In the genomic region with DNA sequence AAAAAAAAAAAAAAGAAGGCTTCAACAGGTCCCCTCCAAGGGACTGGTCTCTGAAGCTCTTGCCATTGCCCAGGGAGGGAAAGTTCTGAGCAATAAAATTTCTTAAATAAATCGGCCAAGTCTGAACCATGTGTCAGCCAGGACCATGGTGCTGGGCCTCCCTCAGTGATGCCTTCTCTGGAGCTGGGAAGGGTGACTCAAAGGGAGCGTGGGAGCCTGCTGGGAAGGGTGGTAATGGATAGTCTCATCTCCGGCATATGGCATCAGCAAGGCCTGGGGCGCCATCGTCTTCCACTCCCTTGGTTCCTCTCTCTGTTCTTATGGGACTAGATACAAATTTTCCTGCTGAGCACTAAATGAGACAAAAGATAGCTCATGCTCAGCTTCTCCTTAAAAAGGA, we compare ENCODE assay signal across 2 cellular contexts.
TF ChIP-seq lines count a peak whose summit lies in the region.

No MANE protein-coding gene starts in this region.

TF ChIP-seq in HCT116, 20 proteins besides CTCF, POLR2A, EP300 and RAD21:
- TF ChIP-seq, protein P1, sequence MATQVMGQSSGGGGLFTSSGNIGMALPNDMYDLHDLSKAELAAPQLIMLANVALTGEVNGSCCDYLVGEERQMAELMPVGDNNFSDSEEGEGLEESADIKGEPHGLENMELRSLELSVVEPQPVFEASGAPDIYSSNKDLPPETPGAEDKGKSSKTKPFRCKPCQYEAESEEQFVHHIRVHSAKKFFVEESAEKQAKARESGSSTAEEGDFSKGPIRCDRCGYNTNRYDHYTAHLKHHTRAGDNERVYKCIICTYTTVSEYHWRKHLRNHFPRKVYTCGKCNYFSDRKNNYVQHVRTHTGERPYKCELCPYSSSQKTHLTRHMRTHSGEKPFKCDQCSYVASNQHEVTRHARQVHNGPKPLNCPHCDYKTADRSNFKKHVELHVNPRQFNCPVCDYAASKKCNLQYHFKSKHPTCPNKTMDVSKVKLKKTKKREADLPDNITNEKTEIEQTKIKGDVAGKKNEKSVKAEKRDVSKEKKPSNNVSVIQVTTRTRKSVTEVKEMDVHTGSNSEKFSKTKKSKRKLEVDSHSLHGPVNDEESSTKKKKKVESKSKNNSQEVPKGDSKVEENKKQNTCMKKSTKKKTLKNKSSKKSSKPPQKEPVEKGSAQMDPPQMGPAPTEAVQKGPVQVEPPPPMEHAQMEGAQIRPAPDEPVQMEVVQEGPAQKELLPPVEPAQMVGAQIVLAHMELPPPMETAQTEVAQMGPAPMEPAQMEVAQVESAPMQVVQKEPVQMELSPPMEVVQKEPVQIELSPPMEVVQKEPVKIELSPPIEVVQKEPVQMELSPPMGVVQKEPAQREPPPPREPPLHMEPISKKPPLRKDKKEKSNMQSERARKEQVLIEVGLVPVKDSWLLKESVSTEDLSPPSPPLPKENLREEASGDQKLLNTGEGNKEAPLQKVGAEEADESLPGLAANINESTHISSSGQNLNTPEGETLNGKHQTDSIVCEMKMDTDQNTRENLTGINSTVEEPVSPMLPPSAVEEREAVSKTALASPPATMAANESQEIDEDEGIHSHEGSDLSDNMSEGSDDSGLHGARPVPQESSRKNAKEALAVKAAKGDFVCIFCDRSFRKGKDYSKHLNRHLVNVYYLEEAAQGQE (IDR thresholded peaks at IDR 0.05; ENCODE audit: low read depth) = no peak
- TF ChIP-seq, protein P2, sequence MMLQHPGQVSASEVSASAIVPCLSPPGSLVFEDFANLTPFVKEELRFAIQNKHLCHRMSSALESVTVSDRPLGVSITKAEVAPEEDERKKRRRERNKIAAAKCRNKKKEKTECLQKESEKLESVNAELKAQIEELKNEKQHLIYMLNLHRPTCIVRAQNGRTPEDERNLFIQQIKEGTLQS (IDR thresholded peaks at IDR 0.05) = no peak
- no peak for TF ChIP-seq YY1 (IDR thresholded peaks at IDR 0.05; ENCODE audit: extremely low read depth, insufficient replicate concordance, low read depth, low read length)
- no peak for TF ChIP-seq ZNF274 (IDR thresholded peaks at IDR 0.05; ENCODE audit: low read depth, low read length)
- no peak for TF ChIP-seq EGR1 (IDR thresholded peaks at IDR 0.05; ENCODE audit: low read depth)
- TF ChIP-seq EZH2phosphoT487 (IDR thresholded peaks at IDR 0.05; ENCODE audit: borderline replicate concordance) = no peak
- TF ChIP-seq SRF (IDR thresholded peaks at IDR 0.05; ENCODE audit: low read depth) = no peak
- TF ChIP-seq, protein P3, sequence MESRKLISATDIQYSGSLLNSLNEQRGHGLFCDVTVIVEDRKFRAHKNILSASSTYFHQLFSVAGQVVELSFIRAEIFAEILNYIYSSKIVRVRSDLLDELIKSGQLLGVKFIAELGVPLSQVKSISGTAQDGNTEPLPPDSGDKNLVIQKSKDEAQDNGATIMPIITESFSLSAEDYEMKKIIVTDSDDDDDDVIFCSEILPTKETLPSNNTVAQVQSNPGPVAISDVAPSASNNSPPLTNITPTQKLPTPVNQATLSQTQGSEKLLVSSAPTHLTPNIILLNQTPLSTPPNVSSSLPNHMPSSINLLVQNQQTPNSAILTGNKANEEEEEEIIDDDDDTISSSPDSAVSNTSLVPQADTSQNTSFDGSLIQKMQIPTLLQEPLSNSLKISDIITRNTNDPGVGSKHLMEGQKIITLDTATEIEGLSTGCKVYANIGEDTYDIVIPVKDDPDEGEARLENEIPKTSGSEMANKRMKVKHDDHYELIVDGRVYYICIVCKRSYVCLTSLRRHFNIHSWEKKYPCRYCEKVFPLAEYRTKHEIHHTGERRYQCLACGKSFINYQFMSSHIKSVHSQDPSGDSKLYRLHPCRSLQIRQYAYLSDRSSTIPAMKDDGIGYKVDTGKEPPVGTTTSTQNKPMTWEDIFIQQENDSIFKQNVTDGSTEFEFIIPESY (IDR thresholded peaks at IDR 0.05; ENCODE audit: extremely low read depth, insufficient replicate concordance, low read length) = no peak
- no peak for TF ChIP-seq CBX3 (IDR thresholded peaks at IDR 0.05; ENCODE audit: low read depth)
- TF ChIP-seq TCF7L2 (IDR thresholded peaks at IDR 0.05; ENCODE audit: borderline replicate concordance, extremely low read depth, insufficient read depth, insufficient read length) = no peak
- no peak for TF ChIP-seq ELF1 (IDR thresholded peaks at IDR 0.05; ENCODE audit: borderline replicate concordance, low read depth)
- no peak for TF ChIP-seq SIN3A (IDR thresholded peaks at IDR 0.05; ENCODE audit: low read depth)
- no peak for TF ChIP-seq SP1 (IDR thresholded peaks at IDR 0.05; ENCODE audit: low read depth)
- no peak for TF ChIP-seq CEBPB (IDR thresholded peaks at IDR 0.05; ENCODE audit: low read depth)
- TF ChIP-seq POLR2AphosphoS5 (IDR thresholded peaks at IDR 0.05; ENCODE audit: low read depth, low read length) = no peak
- no peak for TF ChIP-seq JUND (IDR thresholded peaks at IDR 0.05)
- no peak for TF ChIP-seq ZFX (IDR thresholded peaks at IDR 0.05)

TF ChIP-seq in K562, 482 proteins besides CTCF, POLR2A, EP300 and RAD21:
- TF ChIP-seq, protein P4, sequence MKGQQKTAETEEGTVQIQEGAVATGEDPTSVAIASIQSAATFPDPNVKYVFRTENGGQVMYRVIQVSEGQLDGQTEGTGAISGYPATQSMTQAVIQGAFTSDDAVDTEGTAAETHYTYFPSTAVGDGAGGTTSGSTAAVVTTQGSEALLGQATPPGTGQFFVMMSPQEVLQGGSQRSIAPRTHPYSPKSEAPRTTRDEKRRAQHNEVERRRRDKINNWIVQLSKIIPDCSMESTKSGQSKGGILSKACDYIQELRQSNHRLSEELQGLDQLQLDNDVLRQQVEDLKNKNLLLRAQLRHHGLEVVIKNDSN (CRISPR knock-in tag; IDR thresholded peaks at IDR 0.05) = no peak
- TF ChIP-seq FUS (optimal IDR thresholded peaks at IDR 0.05; ENCODE audit: low read depth, low read length) = no peak
- TF ChIP-seq ZNF263 (CRISPR knock-in tag; IDR thresholded peaks at IDR 0.05; ENCODE audit: borderline replicate concordance) = no peak
- TF ChIP-seq, protein P5, sequence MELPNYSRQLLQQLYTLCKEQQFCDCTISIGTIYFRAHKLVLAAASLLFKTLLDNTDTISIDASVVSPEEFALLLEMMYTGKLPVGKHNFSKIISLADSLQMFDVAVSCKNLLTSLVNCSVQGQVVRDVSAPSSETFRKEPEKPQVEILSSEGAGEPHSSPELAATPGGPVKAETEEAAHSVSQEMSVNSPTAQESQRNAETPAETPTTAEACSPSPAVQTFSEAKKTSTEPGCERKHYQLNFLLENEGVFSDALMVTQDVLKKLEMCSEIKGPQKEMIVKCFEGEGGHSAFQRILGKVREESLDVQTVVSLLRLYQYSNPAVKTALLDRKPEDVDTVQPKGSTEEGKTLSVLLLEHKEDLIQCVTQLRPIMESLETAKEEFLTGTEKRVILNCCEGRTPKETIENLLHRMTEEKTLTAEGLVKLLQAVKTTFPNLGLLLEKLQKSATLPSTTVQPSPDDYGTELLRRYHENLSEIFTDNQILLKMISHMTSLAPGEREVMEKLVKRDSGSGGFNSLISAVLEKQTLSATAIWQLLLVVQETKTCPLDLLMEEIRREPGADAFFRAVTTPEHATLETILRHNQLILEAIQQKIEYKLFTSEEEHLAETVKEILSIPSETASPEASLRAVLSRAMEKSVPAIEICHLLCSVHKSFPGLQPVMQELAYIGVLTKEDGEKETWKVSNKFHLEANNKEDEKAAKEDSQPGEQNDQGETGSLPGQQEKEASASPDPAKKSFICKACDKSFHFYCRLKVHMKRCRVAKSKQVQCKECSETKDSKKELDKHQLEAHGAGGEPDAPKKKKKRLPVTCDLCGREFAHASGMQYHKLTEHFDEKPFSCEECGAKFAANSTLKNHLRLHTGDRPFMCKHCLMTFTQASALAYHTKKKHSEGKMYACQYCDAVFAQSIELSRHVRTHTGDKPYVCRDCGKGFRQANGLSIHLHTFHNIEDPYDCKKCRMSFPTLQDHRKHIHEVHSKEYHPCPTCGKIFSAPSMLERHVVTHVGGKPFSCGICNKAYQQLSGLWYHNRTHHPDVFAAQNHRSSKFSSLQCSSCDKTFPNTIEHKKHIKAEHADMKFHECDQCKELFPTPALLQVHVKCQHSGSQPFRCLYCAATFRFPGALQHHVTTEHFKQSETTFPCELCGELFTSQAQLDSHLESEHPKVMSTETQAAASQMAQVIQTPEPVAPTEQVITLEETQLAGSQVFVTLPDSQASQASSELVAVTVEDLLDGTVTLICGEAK (IDR thresholded peaks at IDR 0.05) = no peak
- TF ChIP-seq, protein P5 (CRISPR knock-in tag; IDR thresholded peaks at IDR 0.05) = no peak
- TF ChIP-seq, protein P6, sequence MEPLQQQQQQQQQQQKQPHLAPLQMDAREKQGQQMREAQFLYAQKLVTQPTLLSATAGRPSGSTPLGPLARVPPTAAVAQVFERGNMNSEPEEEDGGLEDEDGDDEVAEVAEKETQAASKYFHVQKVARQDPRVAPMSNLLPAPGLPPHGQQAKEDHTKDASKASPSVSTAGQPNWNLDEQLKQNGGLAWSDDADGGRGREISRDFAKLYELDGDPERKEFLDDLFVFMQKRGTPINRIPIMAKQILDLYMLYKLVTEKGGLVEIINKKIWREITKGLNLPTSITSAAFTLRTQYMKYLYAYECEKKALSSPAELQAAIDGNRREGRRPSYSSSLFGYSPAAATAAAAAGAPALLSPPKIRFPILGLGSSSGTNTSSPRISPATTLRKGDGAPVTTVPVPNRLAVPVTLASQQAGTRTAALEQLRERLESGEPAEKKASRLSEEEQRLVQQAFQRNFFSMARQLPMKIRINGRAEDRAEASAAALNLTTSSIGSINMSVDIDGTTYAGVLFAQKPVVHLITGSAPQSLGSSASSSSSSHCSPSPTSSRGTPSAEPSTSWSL (CRISPR knock-in tag; IDR thresholded peaks at IDR 0.05; ENCODE audit: borderline replicate concordance) = no peak
- no peak for TF ChIP-seq ETS2 (tag; IDR thresholded peaks at IDR 0.05; ENCODE audit: borderline replicate concordance, poor library complexity, severe bottlenecking)
- no peak for TF ChIP-seq KLF10 (CRISPR knock-in tag; IDR thresholded peaks at IDR 0.05)
- no peak for TF ChIP-seq GTF2E2 (tag; IDR thresholded peaks at IDR 0.05)
- TF ChIP-seq, protein P7, sequence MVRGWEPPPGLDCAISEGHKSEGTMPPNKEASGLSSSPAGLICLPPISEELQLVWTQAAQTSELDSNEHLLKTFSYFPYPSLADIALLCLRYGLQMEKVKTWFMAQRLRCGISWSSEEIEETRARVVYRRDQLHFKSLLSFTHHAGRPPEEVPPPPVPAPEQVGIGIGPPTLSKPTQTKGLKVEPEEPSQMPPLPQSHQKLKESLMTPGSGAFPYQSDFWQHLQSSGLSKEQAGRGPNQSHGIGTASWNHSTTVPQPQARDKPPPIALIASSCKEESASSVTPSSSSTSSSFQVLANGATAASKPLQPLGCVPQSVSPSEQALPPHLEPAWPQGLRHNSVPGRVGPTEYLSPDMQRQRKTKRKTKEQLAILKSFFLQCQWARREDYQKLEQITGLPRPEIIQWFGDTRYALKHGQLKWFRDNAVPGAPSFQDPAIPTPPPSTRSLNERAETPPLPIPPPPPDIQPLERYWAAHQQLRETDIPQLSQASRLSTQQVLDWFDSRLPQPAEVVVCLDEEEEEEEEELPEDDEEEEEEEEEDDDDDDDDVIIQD (CRISPR knock-in tag; IDR thresholded peaks at IDR 0.05) = no peak
- TF ChIP-seq, protein P8, sequence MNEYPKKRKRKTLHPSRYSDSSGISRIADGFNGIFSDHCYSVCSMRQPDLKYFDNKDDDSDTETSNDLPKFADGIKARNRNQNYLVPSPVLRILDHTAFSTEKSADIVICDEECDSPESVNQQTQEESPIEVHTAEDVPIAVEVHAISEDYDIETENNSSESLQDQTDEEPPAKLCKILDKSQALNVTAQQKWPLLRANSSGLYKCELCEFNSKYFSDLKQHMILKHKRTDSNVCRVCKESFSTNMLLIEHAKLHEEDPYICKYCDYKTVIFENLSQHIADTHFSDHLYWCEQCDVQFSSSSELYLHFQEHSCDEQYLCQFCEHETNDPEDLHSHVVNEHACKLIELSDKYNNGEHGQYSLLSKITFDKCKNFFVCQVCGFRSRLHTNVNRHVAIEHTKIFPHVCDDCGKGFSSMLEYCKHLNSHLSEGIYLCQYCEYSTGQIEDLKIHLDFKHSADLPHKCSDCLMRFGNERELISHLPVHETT (CRISPR knock-in tag; conservative IDR thresholded peaks at IDR 0.05 in 1 of 2, IDR thresholded peaks at IDR 0.05 in 1 of 2) = no peak
- no peak for TF ChIP-seq SUPT5H (IDR thresholded peaks at IDR 0.05)
- no peak for TF ChIP-seq RFX7 (CRISPR knock-in tag; IDR thresholded peaks at IDR 0.05)
- no peak for TF ChIP-seq ZNF121 (CRISPR knock-in tag; conservative IDR thresholded peaks at IDR 0.05)
- no peak for TF ChIP-seq MXI1 (IDR thresholded peaks at IDR 0.05; ENCODE audit: low read depth, low read length)
- TF ChIP-seq ZNF175 (CRISPR knock-in tag; IDR thresholded peaks at IDR 0.05; ENCODE audit: low read depth) = no peak
- TF ChIP-seq, protein P9, sequence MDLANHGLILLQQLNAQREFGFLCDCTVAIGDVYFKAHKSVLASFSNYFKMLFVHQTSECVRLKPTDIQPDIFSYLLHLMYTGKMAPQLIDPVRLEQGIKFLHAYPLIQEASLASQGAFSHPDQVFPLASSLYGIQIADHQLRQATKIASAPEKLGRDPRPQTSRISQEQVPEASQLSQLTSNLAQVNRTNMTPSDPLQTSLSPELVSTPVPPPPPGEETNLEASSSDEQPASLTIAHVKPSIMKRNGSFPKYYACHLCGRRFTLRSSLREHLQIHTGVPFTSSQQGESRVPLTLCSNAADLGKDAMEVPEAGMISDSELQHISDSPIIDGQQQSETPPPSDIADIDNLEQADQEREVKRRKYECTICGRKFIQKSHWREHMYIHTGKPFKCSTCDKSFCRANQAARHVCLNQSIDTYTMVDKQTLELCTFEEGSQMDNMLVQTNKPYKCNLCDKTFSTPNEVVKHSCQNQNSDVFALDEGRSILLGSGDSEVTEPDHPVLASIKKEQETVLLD (IDR thresholded peaks at IDR 0.05) = no peak
